Comparison of ENCODE assay signal across 8 cellular contexts in genomic region chr3:133413166-133414020, GRCh38. TPM values are rescaled to one million over a fixed set of nuclear protein-coding genes. Genes with fewer than 3 reads are reported as not detected.
DNase-seq lines count a peak whose midpoint lies in the region; ATAC-seq and TF ChIP-seq lines count a peak whose summit lies in the region.

No MANE protein-coding gene starts in this region.

- no peaks in the 10 kb centered on the region for H3K9me3 Mint-ChIP-seq in progenitor cell of endocrine pancreas (ENCODE audit: low read depth)

- H3K36me3 Mint-ChIP-seq in progenitor cell of endocrine pancreas (ENCODE audit: insufficient read depth): no peaks in the 10 kb centered on the region

- TF ChIP-seq CTCF in progenitor cell of endocrine pancreas (IDR thresholded peaks at IDR 0.05; ENCODE audit: unreplicated experiment): no peak

- peaks cover 3% of the 10 kb centered on the region for H3K27me3 Mint-ChIP-seq in progenitor cell of endocrine pancreas

- H3K27ac Mint-ChIP-seq in progenitor cell of endocrine pancreas: peak overlapping the region; percentile 1

- H3K4me3 Mint-ChIP-seq in progenitor cell of endocrine pancreas (ENCODE audit: low read depth): no peak overlapping the region

- H3K4me1 Mint-ChIP-seq in progenitor cell of endocrine pancreas (ENCODE audit: low read depth): peaks cover 13% of the 10 kb centered on the region

- no peak for ATAC-seq in HG03565 (IDR thresholded peaks at IDR 0.05; ENCODE audit: unreplicated experiment)
- ATAC-seq in HG02970 (IDR thresholded peaks at IDR 0.05; ENCODE audit: low FRiP score, unreplicated experiment): no peak
- no peak for ATAC-seq in GM21737 (IDR thresholded peaks at IDR 0.05; ENCODE audit: unreplicated experiment)
- ATAC-seq in HG03025 (IDR thresholded peaks at IDR 0.05; ENCODE audit: low FRiP score, unreplicated experiment): no peak

- no peak for TF ChIP-seq POLR2A in erythroblast (IDR thresholded peaks at IDR 0.05; ENCODE audit: low read length)

- DNase-seq in ELF-1 (ENCODE audit: low read depth, low spot score): peak; percentile 23
- DNase-seq in NCI-H526 treated with DMSO at 0.1 percent for 48 hours (lab: John Stamatoyannopoulos, UW): peak; percentile 15
- DNase-seq in erythroblast (lab: John Stamatoyannopoulos, UW): peak; percentile 21 to 46
- DNase-seq in progenitor cell of endocrine pancreas (ENCODE audit: low spot score, unreplicated experiment): no peak

RNA-seq across cellular contexts. Expression of gene BFSP2, which starts 13.5 kb away (rescaled TPM):
- total RNA-seq in progenitor cell of endocrine pancreas: not detected in 2 replicates
